ENCODE assay signal across 14 cellular contexts in the genomic region with DNA sequence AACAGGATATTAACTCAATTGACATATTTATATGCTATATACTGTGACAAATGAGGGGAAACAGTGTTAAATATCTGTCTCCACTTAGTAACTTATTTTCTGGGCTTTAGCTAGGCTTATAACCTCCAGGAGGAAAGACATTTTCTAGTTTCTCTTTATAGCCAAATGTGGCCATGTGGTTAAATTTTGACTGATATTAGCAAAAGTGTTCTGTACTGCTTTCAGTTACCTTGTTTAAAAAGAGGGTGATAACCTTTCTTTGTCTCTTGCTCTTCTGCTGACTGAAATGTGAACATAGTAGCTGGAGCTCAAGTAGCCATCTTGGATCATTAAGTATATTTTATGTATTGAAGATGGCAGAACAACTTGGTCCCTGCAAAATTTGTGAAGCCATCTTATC.
"Had no signal": no experiment of that assay in that cellular context is flagged by ENCODE, and none has a peak within 500 bp of the region (broad histone marks: within the 10 kb centered on the region; RNA-seq: fewer than 3 reads in every experiment).

No MANE protein-coding gene starts in this region.

- H3K4me3 Mint-ChIP-seq: activated B cell treated with CpG ODN at 0.5 μM for 24 hours; activated CD4-positive, alpha-beta T cell treated with anti-CD3 and anti-CD28 coated beads, Interleukin-2, amount 10 ng/mL, durations not matched to agents 24 days and 14 days; activated naive CD4-positive, alpha-beta T cell treated with anti-CD3 and anti-CD28 coated beads, Interleukin-2, amount 50 U/mL, for 24 hours; central memory CD8-positive, alpha-beta T cell; nephron progenitor cell had no signal

- H3K36me3 Mint-ChIP-seq: activated naive CD4-positive, alpha-beta T cell treated with anti-CD3 and anti-CD28 coated beads, Interleukin-2, amount 50 U/mL, for 24 hours had no signal

- DNase-seq: activated B cell treated with CpG ODN at 0.5 μM for 24 hours; activated CD4-positive, alpha-beta T cell treated with anti-CD3 and anti-CD28 coated beads, Interleukin-2, amount 10 ng/mL, durations not matched to agents 24 days and 14 days; activated effector memory CD4-positive, alpha-beta T cell treated with Interleukin-2 at 50 U/mL for 16 hours; amniotic stem cell; cortex of kidney; effector memory CD4-positive, alpha-beta T cell; kidney; nephron progenitor cell; ovary; retina; stimulated activated CD4-positive, alpha-beta T cell treated with anti-CD3 and anti-CD28 coated beads, Interleukin-4, amount 100 ng/mL, for 24 hours had no signal

- H3K9me3 Mint-ChIP-seq: activated CD4-positive, alpha-beta T cell treated with anti-CD3 and anti-CD28 coated beads, Interleukin-2, amount 10 ng/mL, durations not matched to agents 24 days and 14 days; activated naive CD4-positive, alpha-beta T cell treated with anti-CD3 and anti-CD28 coated beads, Interleukin-2, amount 50 U/mL, for 24 hours; nephron progenitor cell had no signal

- H3K4me1 Mint-ChIP-seq: activated B cell treated with CpG ODN at 0.5 μM for 24 hours; activated CD4-positive, alpha-beta T cell treated with anti-CD3 and anti-CD28 coated beads, Interleukin-2, amount 10 ng/mL, durations not matched to agents 24 days and 14 days; activated naive CD4-positive, alpha-beta T cell treated with anti-CD3 and anti-CD28 coated beads, Interleukin-2, amount 50 U/mL, for 24 hours; central memory CD8-positive, alpha-beta T cell; nephron progenitor cell had no signal

- H3K27me3 Mint-ChIP-seq: activated B cell treated with CpG ODN at 0.5 μM for 24 hours; activated CD4-positive, alpha-beta T cell treated with anti-CD3 and anti-CD28 coated beads, Interleukin-2, amount 10 ng/mL, durations not matched to agents 24 days and 14 days; activated naive CD4-positive, alpha-beta T cell treated with anti-CD3 and anti-CD28 coated beads, Interleukin-2, amount 50 U/mL, for 24 hours; central memory CD8-positive, alpha-beta T cell had no signal

- H3K27ac Mint-ChIP-seq: activated B cell treated with CpG ODN at 0.5 μM for 24 hours; activated CD4-positive, alpha-beta T cell treated with anti-CD3 and anti-CD28 coated beads, Interleukin-2, amount 10 ng/mL, durations not matched to agents 24 days and 14 days; activated naive CD4-positive, alpha-beta T cell treated with anti-CD3 and anti-CD28 coated beads, Interleukin-2, amount 50 U/mL, for 24 hours; nephron progenitor cell had no signal

- ATAC-seq: gastroesophageal sphincter had no signal
